24 cellular contexts compared by ENCODE assay signal in genomic region chr17:49074851-49075540, GRCh38. TPM values are rescaled to one million over a fixed set of nuclear protein-coding genes. Genes with fewer than 3 reads are reported as not detected.
A peak's percentile ranks its signal among the peaks of the same experiment; 100 is the strongest.
DNase-seq lines count a peak whose midpoint lies in the region; ATAC-seq and TF ChIP-seq lines count a peak whose summit lies in the region.
"Had no signal": no experiment of that assay in that cellular context is flagged by ENCODE, and none has a peak within 500 bp of the region (broad histone marks: within the 10 kb centered on the region; RNA-seq: fewer than 3 reads in every experiment).

No MANE protein-coding gene starts in this region.

- TF ChIP-seq CTCF in AG10803 (conservative IDR thresholded peaks at IDR 0.05; ENCODE audit: low read length) (no peak), choroid plexus epithelial cell (conservative IDR thresholded peaks at IDR 0.05; ENCODE audit: low read depth, low read length) (no peak), foreskin fibroblast (IDR thresholded peaks at IDR 0.05; ENCODE audit: low read depth, low read length) (no peak)

- no peak for ATAC-seq in GM21717 (IDR thresholded peaks at IDR 0.05; ENCODE audit: unreplicated experiment)
- no peak for ATAC-seq in GM18873 (IDR thresholded peaks at IDR 0.05; ENCODE audit: low FRiP score, unreplicated experiment)
- ATAC-seq in HG03571 (IDR thresholded peaks at IDR 0.05; ENCODE audit: unreplicated experiment): no peak
- ATAC-seq: CD8-positive, alpha-beta T cell; GM12878; K562 had no signal

- DNase-seq in AG10803 (ENCODE audit: low read depth) (peak; percentile 47), RPMI7951 (ENCODE audit: low read depth) (peak; percentile 68), choroid plexus epithelial cell (ENCODE audit: low read depth) (peak; percentile 17), foreskin fibroblast (peak; percentile 47 to 78), KBM-7 (no peak)
- DNase-seq: C1 segment of cervical spinal cord; Caco-2; CD8-positive, alpha-beta T cell; EL; GDM1; NCI-H1048; NCI-H1417; NCI-H1694 treated with DMSO at 0.1 percent for 48 hours; NCI-H2081; NCI-H2227 treated with DMSO at 0.1 percent for 48 hours; NCI-H510A; NCI-H69; SHP77 treated with DMSO at 0.1 percent for 48 hours had no signal

- in situ Hi-C loops in KBM-7 (cut with MboI; ENCODE audit: low pct_unique_long_range_greater_than_20kb, low sequenced_read_pairs): no loop called here

- H3K4me3 ChIP-seq in AG10803 (ENCODE audit: low read length) (no peak overlapping the region), choroid plexus epithelial cell (ENCODE audit: low read depth, low read length) (no peak overlapping the region), foreskin fibroblast (ENCODE audit: low read depth in 1 of 2, low read length in 2 of 2) (no peak overlapping the region)
- H3K4me3 ChIP-seq: GM12878, K562 had no signal

RNA-seq across cellular contexts. Expression of gene B4GALNT2, which starts 57.6 kb away (rescaled TPM):
- total RNA-seq in RPMI7951 (2014; rRNA removed; shearing (Covaris generic)): not detected in 2 replicates
- total RNA-seq: GM12878, HT-29, K562 had no signal
